Comparison of ENCODE assay signal across 9 cellular contexts in genomic region chr21:33196956-33197374, GRCh38. TPM values are rescaled to one million over a fixed set of nuclear protein-coding genes. Genes with fewer than 3 reads are reported as not detected.
DNase-seq lines count a peak whose midpoint lies in the region; ATAC-seq and TF ChIP-seq lines count a peak whose summit lies in the region.
"Had no signal": no experiment of that assay in that cellular context is flagged by ENCODE, and none has a peak within 500 bp of the region (broad histone marks: within the 10 kb centered on the region; RNA-seq: fewer than 3 reads in every experiment).

No MANE protein-coding gene starts in this region.

- no peak for TF ChIP-seq POLR2A in prostate gland (IDR thresholded peaks at IDR 0.05)

- peaks cover 11% of the 10 kb centered on the region for H3K4me1 Mint-ChIP-seq in activated naive CD8-positive, alpha-beta T cell treated with anti-CD3 and anti-CD28 coated beads, Interleukin-2, amount 50 U/mL, for 24 hours

- H3K9me3 ChIP-seq in SJSA1 (replicated peaks), result no peaks in the 10 kb centered on the region
- H3K9me3 ChIP-seq in prostate gland, result no peaks in the 10 kb centered on the region

- DNase-seq in Daoy (ENCODE audit: low read depth), result peak; percentile 72
- DNase-seq in M059J (ENCODE audit: low read depth), result peak; percentile 68
- peak; percentile 40 to 50 for DNase-seq in SJSA1 (ENCODE audit: low read depth in 1 of 2, low spot score in 2 of 2)
- peak; percentile 58 for DNase-seq in activated naive CD8-positive, alpha-beta T cell treated with anti-CD3 and anti-CD28 coated beads, Interleukin-2, amount 50 U/mL, for 24 hours
- peak; percentile 57 for DNase-seq in left cardiac atrium
- peak; percentile 53 for DNase-seq in prostate gland (ENCODE audit: low spot score)
- DNase-seq in GM19238 (ENCODE audit: insufficient read length, low spot score), result no peak

- peak; percentile 41 for ATAC-seq in activated naive CD8-positive, alpha-beta T cell treated with anti-CD3 and anti-CD28 coated beads, Interleukin-2, amount 50 U/mL, for 24 hours
- peak; percentile 62 to 73 for ATAC-seq in left cardiac atrium
- no peak for ATAC-seq in GM19467 (IDR thresholded peaks at IDR 0.05; ENCODE audit: unreplicated experiment)

- no peaks in the 10 kb centered on the region for H3K27me3 Mint-ChIP-seq in activated naive CD8-positive, alpha-beta T cell treated with anti-CD3 and anti-CD28 coated beads, Interleukin-2, amount 50 U/mL, for 24 hours
- H3K27me3 Mint-ChIP-seq: central memory CD8-positive, alpha-beta T cell had no signal

- H3K36me3 ChIP-seq in SJSA1 (no peaks in the 10 kb centered on the region), prostate gland (no peaks in the 10 kb centered on the region)

- no peak overlapping the region for H3K27ac Mint-ChIP-seq in activated naive CD8-positive, alpha-beta T cell treated with anti-CD3 and anti-CD28 coated beads, Interleukin-2, amount 50 U/mL, for 24 hours

- WGBS in prostate gland, result 10% methylated on average over 13 of the region's 13 CpGs

- H3K36me3 Mint-ChIP-seq in activated naive CD8-positive, alpha-beta T cell treated with anti-CD3 and anti-CD28 coated beads, Interleukin-2, amount 50 U/mL, for 24 hours (ENCODE audit: low read depth), result no peaks in the 10 kb centered on the region

- H3K4me3 ChIP-seq in SJSA1 (no peak overlapping the region), prostate gland (no peak overlapping the region)

- H3K27ac ChIP-seq in SJSA1, result no peak overlapping the region
- H3K27ac ChIP-seq in prostate gland, result no peak overlapping the region

- TF ChIP-seq CTCF in prostate gland (IDR thresholded peaks at IDR 0.05), result peak; percentile 71 to 82 (median 78)

- intact Hi-C loops in left cardiac atrium (cut with DNase I) (loop anchor here (2.0 to 10.0 kb wide), 4 partner anchors 175 to 360 kb away; no protein-coding TSS in a partner anchor), prostate gland (cut with DNase I) (loop anchor here (5.0 to 10.0 kb wide), 2 partner anchors 252 to 365 kb away; no protein-coding TSS in a partner anchor)

- H3K9me3 Mint-ChIP-seq in activated naive CD8-positive, alpha-beta T cell treated with anti-CD3 and anti-CD28 coated beads, Interleukin-2, amount 50 U/mL, for 24 hours, result no peaks in the 10 kb centered on the region
- H3K9me3 Mint-ChIP-seq: central memory CD8-positive, alpha-beta T cell had no signal

- H3K4me3 Mint-ChIP-seq in activated naive CD8-positive, alpha-beta T cell treated with anti-CD3 and anti-CD28 coated beads, Interleukin-2, amount 50 U/mL, for 24 hours, result no peak overlapping the region
- H3K4me3 Mint-ChIP-seq: central memory CD8-positive, alpha-beta T cell had no signal

- peaks cover 8% of the 10 kb centered on the region; the same call in 1 of the 2 replicates for H3K27me3 ChIP-seq in SJSA1 (replicated peaks)
- no peaks in the 10 kb centered on the region for H3K27me3 ChIP-seq in prostate gland (replicated peaks; ENCODE audit: insufficient read depth)

- no peaks in the 10 kb centered on the region for H3K4me1 ChIP-seq in SJSA1 (replicated peaks)
- no peaks in the 10 kb centered on the region for H3K4me1 ChIP-seq in prostate gland (replicated peaks)

RNA-seq across cellular contexts. Expression of gene IFNAR2, which starts 32.8 kb away (rescaled TPM):
- total RNA-seq in Daoy (2014; rRNA removed; shearing (Covaris generic)), result 4.7 and 8.0 TPM in 2 replicates
- 9.1 and 17.6 TPM in 2 replicates for total RNA-seq in M059J (2014; rRNA removed; shearing (Covaris generic))
- 5.1 and 48.3 TPM in 2 replicates for total RNA-seq in SJSA1 (2014; rRNA removed; shearing (Covaris generic))
- 10 to 100 TPM; 14.6 to 26.8 TPM for total RNA-seq in left cardiac atrium
- 1 to 10 TPM; 5.7 to 7.0 TPM for total RNA-seq in prostate gland
